ENCODE assay signal across 22 cellular contexts in the genomic region with DNA sequence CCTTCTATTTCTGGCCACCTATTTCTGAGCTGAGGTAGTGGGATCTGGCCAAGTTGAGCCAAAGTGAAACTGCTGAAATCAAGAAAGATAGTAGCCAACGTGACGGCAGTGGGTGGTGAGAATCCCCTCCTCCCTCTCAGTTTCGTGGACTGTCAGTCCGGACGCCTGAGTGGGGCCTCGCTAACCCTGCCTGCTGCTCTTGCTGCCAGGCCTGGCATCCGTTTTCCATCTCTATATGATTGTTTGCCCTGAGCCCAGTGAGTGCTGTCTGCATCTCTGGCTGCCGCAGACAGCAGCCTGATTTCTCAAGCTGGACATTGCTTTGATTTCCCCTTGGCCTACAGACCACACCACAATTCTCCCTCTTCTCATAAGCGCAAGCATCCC. TPM values are rescaled to one million over a fixed set of nuclear protein-coding genes. Genes with fewer than 3 reads are reported as not detected.
DNase-seq lines count a peak whose midpoint lies in the region; ATAC-seq and TF ChIP-seq lines count a peak whose summit lies in the region.
"Had no signal": no experiment of that assay in that cellular context is flagged by ENCODE, and none has a peak within 500 bp of the region (broad histone marks: within the 10 kb centered on the region; RNA-seq: fewer than 3 reads in every experiment).

No MANE protein-coding gene starts in this region.

- intact Hi-C loops in stomach (cut with DNase I; ENCODE audit: low total_unique reads) = no loop called here

- H3K4me3 ChIP-seq in ACC112 (ENCODE audit: low read depth, low read length) (peak overlapping the region; percentile 37; the same call in 1 of the 2 replicates), stomach (peak overlapping the region in 3 of 4 donors; percentile 7 to 23 (median 13))
- H3K4me3 ChIP-seq: BLaER1 treated with 17β-estradiol and CSF1 and Interleukin-3, amounts not matched to agents 10 nM and 100 nM; HAP-1; right lobe of liver had no signal

- H3K4me1 Mint-ChIP-seq in stimulated activated effector memory CD8-positive, alpha-beta T cell treated with anti-CD3 and anti-CD28 coated beads, Interleukin-12 subunit alpha, Interleukin-12 subunit beta, amount 100 ng/mL, for 72 hours = no peaks in the 10 kb centered on the region
- H3K4me1 Mint-ChIP-seq: activated T-helper 17 cell treated with anti-CD3 and anti-CD28 coated beads, Interleukin-2, amount 50 U/mL, for 72 hours; stimulated activated naive CD8-positive, alpha-beta T cell treated with anti-CD3 and anti-CD28 coated beads, Interleukin-15, amount 100 ng/mL, for 72 hours had no signal

- no peaks in the 10 kb centered on the region for H3K79me2 ChIP-seq in ACC112 (ENCODE audit: control insufficient read depth, insufficient read depth, low read length, unreplicated experiment)

- TF ChIP-seq EP300 in stomach (IDR thresholded peaks at IDR 0.05) = no peak

- no peaks in the 10 kb centered on the region for H3K36me3 Mint-ChIP-seq in stimulated activated effector memory CD8-positive, alpha-beta T cell treated with anti-CD3 and anti-CD28 coated beads, Interleukin-12 subunit alpha, Interleukin-12 subunit beta, amount 100 ng/mL, for 72 hours
- H3K36me3 Mint-ChIP-seq: activated naive CD4-positive, alpha-beta T cell treated with anti-CD3 and anti-CD28 coated beads, Interleukin-2, amount 50 U/mL, for 72 hours; mesothelial cell of epicardium; naive thymus-derived CD8-positive, alpha-beta T cell had no signal

- no peak overlapping the region for H3K4me3 Mint-ChIP-seq in stimulated activated effector memory CD8-positive, alpha-beta T cell treated with anti-CD3 and anti-CD28 coated beads, Interleukin-12 subunit alpha, Interleukin-12 subunit beta, amount 100 ng/mL, for 72 hours
- H3K4me3 Mint-ChIP-seq: activated T-helper 17 cell treated with anti-CD3 and anti-CD28 coated beads, Interleukin-2, amount 50 U/mL, for 72 hours; mesothelial cell of epicardium; naive thymus-derived CD8-positive, alpha-beta T cell; stimulated activated naive CD8-positive, alpha-beta T cell treated with anti-CD3 and anti-CD28 coated beads, Interleukin-15, amount 100 ng/mL, for 72 hours had no signal

- no peaks in the 10 kb centered on the region for H3K9me3 ChIP-seq in stomach
- H3K9me3 ChIP-seq: BLaER1 treated with 17β-estradiol and CSF1 and Interleukin-3, amounts not matched to agents 10 nM and 100 nM; HAP-1; right lobe of liver had no signal

- 53 to 70% (median 54%) methylated on average over 9 of the region's 9 CpGs for WGBS in stomach, 5 donors

- TF ChIP-seq CTCF in stomach (IDR thresholded peaks at IDR 0.05) = no peak

- H3K27me3 ChIP-seq in ACC112 (ENCODE audit: insufficient read depth, low read length) = peaks cover 8% of the 10 kb centered on the region; the same call in 1 of the 2 replicates
- H3K27me3 ChIP-seq in layer of hippocampus (ENCODE audit: control insufficient read depth, insufficient read depth, low read length) = no peaks in the 10 kb centered on the region
- H3K27me3 ChIP-seq in stomach = peaks cover 0 to 6% (median 0%) of the 10 kb centered on the region in 3 donors
- H3K27me3 ChIP-seq: BLaER1 treated with 17β-estradiol and CSF1 and Interleukin-3, amounts not matched to agents 10 nM and 100 nM; right lobe of liver had no signal

- no peak overlapping the region for H3K27ac Mint-ChIP-seq in stimulated activated effector memory CD8-positive, alpha-beta T cell treated with anti-CD3 and anti-CD28 coated beads, Interleukin-12 subunit alpha, Interleukin-12 subunit beta, amount 100 ng/mL, for 72 hours
- H3K27ac Mint-ChIP-seq: activated naive CD4-positive, alpha-beta T cell treated with anti-CD3 and anti-CD28 coated beads, Interleukin-2, amount 50 U/mL, for 72 hours; activated T-helper 17 cell treated with anti-CD3 and anti-CD28 coated beads, Interleukin-2, amount 50 U/mL, for 72 hours; mesothelial cell of epicardium; naive thymus-derived CD8-positive, alpha-beta T cell; stimulated activated naive CD8-positive, alpha-beta T cell treated with anti-CD3 and anti-CD28 coated beads, Interleukin-15, amount 100 ng/mL, for 72 hours had no signal

- no peak overlapping the region for H2AFZ ChIP-seq in ACC112 (ENCODE audit: low read length, unreplicated experiment)

- no peak for TF ChIP-seq POLR2A in stomach (IDR thresholded peaks at IDR 0.05)

- ATAC-seq in stimulated activated effector memory CD8-positive, alpha-beta T cell treated with anti-CD3 and anti-CD28 coated beads, Interleukin-12 subunit alpha, Interleukin-12 subunit beta, amount 100 ng/mL, for 72 hours = no peak
- ATAC-seq: activated naive CD4-positive, alpha-beta T cell treated with anti-CD3 and anti-CD28 coated beads, Interleukin-2, amount 50 U/mL, for 72 hours; activated T-helper 17 cell treated with anti-CD3 and anti-CD28 coated beads, Interleukin-2, amount 50 U/mL, for 72 hours; naive thymus-derived CD8-positive, alpha-beta T cell; right lobe of liver; stimulated activated naive CD8-positive, alpha-beta T cell treated with anti-CD3 and anti-CD28 coated beads, Interleukin-15, amount 100 ng/mL, for 72 hours had no signal

- H3K27ac ChIP-seq in ACC112 (ENCODE audit: low read depth, low read length) (no peak overlapping the region), layer of hippocampus (ENCODE audit: low read depth, low read length) (peak overlapping the region; percentile 23), stomach (no peak overlapping the region)
- H3K27ac ChIP-seq: BLaER1 treated with 17β-estradiol and CSF1 and Interleukin-3, amounts not matched to agents 10 nM and 100 nM; right lobe of liver; RWPE1 had no signal

- H3K9me3 Mint-ChIP-seq in stimulated activated effector memory CD8-positive, alpha-beta T cell treated with anti-CD3 and anti-CD28 coated beads, Interleukin-12 subunit alpha, Interleukin-12 subunit beta, amount 100 ng/mL, for 72 hours = peaks cover 3% of the 10 kb centered on the region
- H3K9me3 Mint-ChIP-seq: activated naive CD4-positive, alpha-beta T cell treated with anti-CD3 and anti-CD28 coated beads, Interleukin-2, amount 50 U/mL, for 72 hours; mesothelial cell of epicardium; naive thymus-derived CD8-positive, alpha-beta T cell; stimulated activated naive CD8-positive, alpha-beta T cell treated with anti-CD3 and anti-CD28 coated beads, Interleukin-15, amount 100 ng/mL, for 72 hours had no signal

- peak; percentile 52 for DNase-seq in NCI-H1105 treated with DMSO at 0.1 percent for 48 hours (lab: John Stamatoyannopoulos, UW)
- no peak for DNase-seq in stomach
- no peak for DNase-seq in stimulated activated effector memory CD8-positive, alpha-beta T cell treated with anti-CD3 and anti-CD28 coated beads, Interleukin-12 subunit alpha, Interleukin-12 subunit beta, amount 100 ng/mL, for 72 hours (ENCODE audit: low spot score in 2 of 2)
- no peak for DNase-seq in NCI-H524 treated with DMSO at 0.1 percent for 48 hours (lab: John Stamatoyannopoulos, UW)
- DNase-seq in activated CD8-positive, alpha-beta memory T cell treated with anti-CD3 and anti-CD28 coated beads for 24 hours = no peak
- no peak for DNase-seq in NCI-H1417 treated with DMSO at 0.1 percent for 48 hours (lab: John Stamatoyannopoulos, UW)
- DNase-seq: activated CD4-positive, alpha-beta T cell treated with anti-CD3 and anti-CD28 coated beads, Interleukin-2, amount 50 U/mL, for 1 hour; cerebellar nuclear complex; DMS79; naive thymus-derived CD8-positive, alpha-beta T cell; NCI-H187; right lobe of liver; stimulated activated CD4-positive, alpha-beta T cell treated with anti-CD3 and anti-CD28 coated beads, Interleukin-15, amount 100 ng/mL, for 24 hours; stimulated activated naive CD8-positive, alpha-beta T cell treated with anti-CD3 and anti-CD28 coated beads, Interleukin-15, amount 100 ng/mL, for 72 hours had no signal

- H3K4me1 ChIP-seq in ACC112 (ENCODE audit: control insufficient read depth, insufficient read depth, low read length, unreplicated experiment) (no peaks in the 10 kb centered on the region), stomach (no peaks in the 10 kb centered on the region)
- H3K4me1 ChIP-seq: BLaER1 treated with 17β-estradiol and CSF1 and Interleukin-3, amounts not matched to agents 10 nM and 100 nM; HAP-1; right lobe of liver had no signal

- H3K36me3 ChIP-seq in ACC112 (ENCODE audit: insufficient read depth, low read length) = no peaks in the 10 kb centered on the region
- H3K36me3 ChIP-seq in stomach = no peaks in the 10 kb centered on the region
- H3K36me3 ChIP-seq: BLaER1 treated with 17β-estradiol and CSF1 and Interleukin-3, amounts not matched to agents 10 nM and 100 nM; HAP-1; right lobe of liver had no signal

RNA-seq across cellular contexts. Expression of a gene that starts 23.5 kb away (rescaled TPM):
- not detected for total RNA-seq in stomach
- polyA plus RNA-seq in stomach = not detected
- total RNA-seq: activated naive CD4-positive, alpha-beta T cell treated with anti-CD3 and anti-CD28 coated beads, Interleukin-2, amount 50 U/mL, for 72 hours; activated T-helper 17 cell treated with anti-CD3 and anti-CD28 coated beads, Interleukin-2, amount 50 U/mL, for 72 hours; mesothelial cell of epicardium; naive thymus-derived CD8-positive, alpha-beta T cell; right lobe of liver had no signal
- polyA plus RNA-seq: naive thymus-derived CD8-positive, alpha-beta T cell had no signal
